In the genomic region with DNA sequence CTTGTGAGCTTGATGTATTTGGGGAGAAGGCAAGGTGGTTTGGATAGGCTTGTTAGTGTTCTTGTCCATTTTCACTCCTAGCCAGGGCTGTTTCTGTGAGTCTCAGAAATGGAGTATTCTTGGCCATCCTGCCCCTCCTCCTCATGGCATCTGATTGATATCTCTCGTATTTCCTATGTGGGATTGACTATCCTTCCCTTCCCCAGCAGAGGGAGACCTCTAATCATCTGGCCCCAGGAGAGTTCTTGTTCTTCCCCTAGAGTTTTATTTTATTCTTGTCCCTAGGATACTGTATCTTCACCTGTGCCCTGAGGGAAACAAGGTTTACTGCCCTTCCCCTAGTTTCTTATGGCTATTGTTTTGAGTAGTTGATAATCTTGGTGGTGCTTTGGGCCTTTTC, we compare ENCODE assay signal across 1 cellular context.
TF ChIP-seq lines count a peak whose summit lies in the region.

No MANE protein-coding gene starts in this region.

TF ChIP-seq in GM12878, 131 proteins besides CTCF, POLR2A, EP300 and RAD21 (continued from another document):
- TF ChIP-seq EED (IDR thresholded peaks at IDR 0.05; ENCODE audit: low read depth): no peak
- no peak for TF ChIP-seq GABPA (IDR thresholded peaks at IDR 0.05; ENCODE audit: low read depth)
- no peak for TF ChIP-seq ZNF24 (IDR thresholded peaks at IDR 0.05)
- TF ChIP-seq, protein P1, sequence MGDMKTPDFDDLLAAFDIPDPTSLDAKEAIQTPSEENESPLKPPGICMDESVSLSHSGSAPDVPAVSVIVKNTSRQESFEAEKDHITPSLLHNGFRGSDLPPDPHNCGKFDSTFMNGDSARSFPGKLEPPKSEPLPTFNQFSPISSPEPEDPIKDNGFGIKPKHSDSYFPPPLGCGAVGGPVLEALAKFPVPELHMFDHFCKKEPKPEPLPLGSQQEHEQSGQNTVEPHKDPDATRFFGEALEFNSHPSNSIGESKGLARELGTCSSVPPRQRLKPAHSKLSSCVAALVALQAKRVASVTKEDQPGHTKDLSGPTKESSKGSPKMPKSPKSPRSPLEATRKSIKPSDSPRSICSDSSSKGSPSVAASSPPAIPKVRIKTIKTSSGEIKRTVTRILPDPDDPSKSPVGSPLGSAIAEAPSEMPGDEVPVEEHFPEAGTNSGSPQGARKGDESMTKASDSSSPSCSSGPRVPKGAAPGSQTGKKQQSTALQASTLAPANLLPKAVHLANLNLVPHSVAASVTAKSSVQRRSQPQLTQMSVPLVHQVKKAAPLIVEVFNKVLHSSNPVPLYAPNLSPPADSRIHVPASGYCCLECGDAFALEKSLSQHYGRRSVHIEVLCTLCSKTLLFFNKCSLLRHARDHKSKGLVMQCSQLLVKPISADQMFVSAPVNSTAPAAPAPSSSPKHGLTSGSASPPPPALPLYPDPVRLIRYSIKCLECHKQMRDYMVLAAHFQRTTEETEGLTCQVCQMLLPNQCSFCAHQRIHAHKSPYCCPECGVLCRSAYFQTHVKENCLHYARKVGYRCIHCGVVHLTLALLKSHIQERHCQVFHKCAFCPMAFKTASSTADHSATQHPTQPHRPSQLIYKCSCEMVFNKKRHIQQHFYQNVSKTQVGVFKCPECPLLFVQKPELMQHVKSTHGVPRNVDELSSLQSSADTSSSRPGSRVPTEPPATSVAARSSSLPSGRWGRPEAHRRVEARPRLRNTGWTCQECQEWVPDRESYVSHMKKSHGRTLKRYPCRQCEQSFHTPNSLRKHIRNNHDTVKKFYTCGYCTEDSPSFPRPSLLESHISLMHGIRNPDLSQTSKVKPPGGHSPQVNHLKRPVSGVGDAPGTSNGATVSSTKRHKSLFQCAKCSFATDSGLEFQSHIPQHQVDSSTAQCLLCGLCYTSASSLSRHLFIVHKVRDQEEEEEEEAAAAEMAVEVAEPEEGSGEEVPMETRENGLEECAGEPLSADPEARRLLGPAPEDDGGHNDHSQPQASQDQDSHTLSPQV (IDR thresholded peaks at IDR 0.05): no peak
- TF ChIP-seq MXI1 (IDR thresholded peaks at IDR 0.05; ENCODE audit: low read depth, low read length): no peak
- no peak for TF ChIP-seq SMC3 (IDR thresholded peaks at IDR 0.05; ENCODE audit: borderline replicate concordance, low read length)
- no peak for TF ChIP-seq EGR1 (IDR thresholded peaks at IDR 0.05; ENCODE audit: borderline replicate concordance in 1 of 2, low read depth in 2 of 2, low read length in 2 of 2)
